In the genomic region with DNA sequence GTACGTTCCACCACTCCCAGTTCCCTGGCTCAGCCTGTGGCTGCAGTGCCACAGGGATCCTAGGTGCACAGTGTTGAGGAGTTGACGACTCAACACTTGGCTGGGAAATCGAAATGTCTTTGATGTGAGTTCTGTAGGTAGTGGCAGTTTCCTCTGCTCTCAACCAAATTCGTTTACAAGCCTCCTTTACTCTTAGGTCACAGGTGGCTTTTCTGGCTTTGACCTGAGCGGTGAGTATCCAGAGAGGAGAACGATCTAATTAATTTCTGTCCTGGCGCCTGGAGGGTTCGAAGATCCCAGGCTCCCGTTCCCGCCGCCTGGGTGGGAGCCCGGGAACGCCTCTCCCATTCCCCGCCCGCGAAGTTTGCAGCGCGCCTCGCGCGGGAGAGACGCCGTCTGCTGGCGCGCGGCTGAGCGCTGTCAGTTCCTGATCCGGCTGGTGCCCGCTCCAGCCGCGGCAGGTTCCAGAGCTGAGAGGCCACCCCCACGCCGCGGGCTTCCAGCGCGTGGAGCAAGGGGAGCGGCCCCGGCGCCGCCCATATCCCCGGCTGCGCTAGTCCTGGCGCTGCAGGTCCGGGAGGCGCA, we compare ENCODE assay signal across 8 cellular contexts. TPM values are rescaled to one million over a fixed set of nuclear protein-coding genes. Genes with fewer than 3 reads are reported as not detected.
DNase-seq lines count a peak whose midpoint lies in the region; ATAC-seq and TF ChIP-seq lines count a peak whose summit lies in the region.

TSS of gene LAMA3 (plus strand) at position 423 of the 585 bp plus-strand sequence. CDS start 231 bp downstream, outside the sequence.

- TF ChIP-seq CTCF in AG04450 (IDR thresholded peaks at IDR 0.05; ENCODE audit: low read depth, low read length), result peak; percentile 26; the same call in 1 of the 2 replicates

- POLR2A ChIA-PET in AG04450 (lab: Yijun Ruan, JAX), result no interaction called here

- ATAC-seq in GM21423 (IDR thresholded peaks at IDR 0.05; ENCODE audit: unreplicated experiment) (peak; percentile 58), HG02571 (IDR thresholded peaks at IDR 0.05; ENCODE audit: unreplicated experiment) (no peak)

- CTCF ChIA-PET in AG04450 (lab: Charles Lee), result interaction anchor here (1.1 to 1.2 kb wide), 2 partner anchors 14 to 66 kb away, joined by 3 to 4 read pairs; no protein-coding TSS in a partner anchor

- H3K4me1 ChIP-seq in neuron (ENCODE audit: insufficient read depth, low read length), result peaks cover 8% of the 10 kb centered on the region

- H3K27me3 ChIP-seq in AG04450 (ENCODE audit: control insufficient read depth, insufficient read depth, low read length) (peaks cover 44% of the 10 kb centered on the region), neuron (ENCODE audit: insufficient read depth, low read length) (peaks cover 46% of the 10 kb centered on the region)

- peaks cover 7% of the 10 kb centered on the region; the same call in 1 of the 2 replicates for H3K9me3 ChIP-seq in AG04450 (ENCODE audit: control insufficient read depth, insufficient read depth, low read length)
- H3K9me3 ChIP-seq in neuron (ENCODE audit: low read length), result no peaks in the 10 kb centered on the region

- H3K4me3 ChIP-seq in AG04450 (ENCODE audit: low read depth, low read length), result peak within 1 kb of the TSS; percentile 45
- peak within 1 kb of the TSS; percentile 34 for H3K4me3 ChIP-seq in neuron (ENCODE audit: low read length)

- H2AFZ ChIP-seq in neuron (ENCODE audit: low read depth, low read length), result peak within 1 kb of the TSS; percentile 84

- no peaks in the 10 kb centered on the region for H3K36me3 ChIP-seq in neuron (ENCODE audit: insufficient read depth, low read length)

- H3K27ac ChIP-seq in AG04450 (ENCODE audit: low read depth, low read length), result no peak within 1 kb of the TSS

- DNase-seq in AG04450 (ENCODE audit: low read depth, low spot score), result no peak
- DNase-seq in NCI-H510A treated with DMSO at 0.1 percent for 48 hours (lab: John Stamatoyannopoulos, UW), result peak; percentile 2
- peak; percentile 10 for DNase-seq in activated T-helper 9 cell treated with anti-CD3 and anti-CD28 coated beads, Interleukin-2, amount 50 U/mL, for 16 hours (ENCODE audit: low read depth)
- peak; percentile 6 for DNase-seq in germinal center (ENCODE audit: low spot score)
- no peak for DNase-seq in AML-193 (lab: John Stamatoyannopoulos, UW)

RNA-seq across cellular contexts. Expression of gene LAMA3, which starts in this region (rescaled TPM):
- 0.20 and 0.32 TPM in 2 replicates for polyA plus RNA-seq in AG04450 (2011; rRNA removed)
- polyA minus RNA-seq in AG04450 (2011; rRNA and poly(A)+ RNA removed), result 0.14 and 0.61 TPM in 2 replicates

Comparison
In these comparisons a context has a peak if more than half of its experiments do, and no peak if none do; other contexts are left out.
1. DNase-seq: peak in NCI-H510A treated with DMSO at 0.1 percent for 48 hours (single experiment), activated T-helper 9 cell treated with anti-CD3 and anti-CD28 coated beads, Interleukin-2, amount 50 U/mL, for 16 hours (single experiment) and germinal center (single experiment); none in AG04450 (single experiment) and AML-193 (0 of 2).